Comparison of ENCODE assay signal across 22 cellular contexts in genomic region chr2:38836801-38837200, GRCh38. TPM values are rescaled to one million over a fixed set of nuclear protein-coding genes. Genes with fewer than 3 reads are reported as not detected.
DNase-seq lines count a peak whose midpoint lies in the region; ATAC-seq and TF ChIP-seq lines count a peak whose summit lies in the region.
"Had no signal": no experiment of that assay in that cellular context is flagged by ENCODE, and none has a peak within 500 bp of the region (broad histone marks: within the 10 kb centered on the region; RNA-seq: fewer than 3 reads in every experiment).

No MANE protein-coding gene starts in this region.

- TF ChIP-seq POLR2A in suprapubic skin (IDR thresholded peaks at IDR 0.05) = no peak

- H3K4me3 ChIP-seq in GM06990 (replicated peaks; ENCODE audit: low read depth, low read length) = no peak overlapping the region
- no peak overlapping the region for H3K4me3 ChIP-seq in epithelial cell of esophagus (ENCODE audit: low read length)
- H3K4me3 ChIP-seq in left lung = no peak overlapping the region
- H3K4me3 ChIP-seq in suprapubic skin = no peak overlapping the region
- H3K4me3 ChIP-seq: lower lobe of right lung, right atrium auricular region, upper lobe of left lung had no signal

- 92% methylated on average over 2 of the region's 2 CpGs for WGBS in suprapubic skin

- H3K9me3 ChIP-seq in left lung = no peaks in the 10 kb centered on the region
- no peaks in the 10 kb centered on the region for H3K9me3 ChIP-seq in suprapubic skin
- H3K9me3 ChIP-seq: lower lobe of right lung, right atrium auricular region, upper lobe of left lung had no signal

- no peaks in the 10 kb centered on the region; the same call in none of the 2 replicates for H3K36me3 ChIP-seq in GM06990 (ENCODE audit: control insufficient read depth, insufficient read depth, low read length)
- H3K36me3 ChIP-seq in left lung = peaks cover 0 to 46% of the 10 kb centered on the region in 2 donors
- H3K36me3 ChIP-seq in suprapubic skin = peaks cover 44% of the 10 kb centered on the region

- TF ChIP-seq CTCF in GM06990 (IDR thresholded peaks at IDR 0.05; ENCODE audit: insufficient read depth, low read length, poor library complexity, severe bottlenecking) (no peak), epithelial cell of esophagus (IDR thresholded peaks at IDR 0.05; ENCODE audit: insufficient read depth, low read depth, low read length, missing control alignments) (no peak), left lung (IDR thresholded peaks at IDR 0.05) (no peak), suprapubic skin (IDR thresholded peaks at IDR 0.05) (no peak)

- no peak for TF ChIP-seq EP300 in suprapubic skin (IDR thresholded peaks at IDR 0.05)

- H3K27ac ChIP-seq in left lung (no peak overlapping the region), suprapubic skin (no peak overlapping the region)
- H3K27ac ChIP-seq: lower lobe of right lung, right atrium auricular region, upper lobe of left lung had no signal

- intact Hi-C loops in left lung (cut with DNase I) = no loop called here

- ATAC-seq in GM21390 (IDR thresholded peaks at IDR 0.05; ENCODE audit: unreplicated experiment) (peak; percentile 19), HG03095 (IDR thresholded peaks at IDR 0.05; ENCODE audit: unreplicated experiment) (peak; percentile 14), left lung (no peak)
- ATAC-seq: Panc1 had no signal

- H3K27me3 ChIP-seq in GM06990 (replicated peaks; ENCODE audit: control insufficient read depth, insufficient read depth, low read length) = no peaks in the 10 kb centered on the region
- H3K27me3 ChIP-seq in left lung = no peaks in the 10 kb centered on the region
- no peaks in the 10 kb centered on the region for H3K27me3 ChIP-seq in suprapubic skin
- H3K27me3 ChIP-seq: right atrium auricular region, upper lobe of left lung had no signal

- H3K4me1 ChIP-seq in left lung (peaks cover 0 to 14% of the 10 kb centered on the region in 2 donors), suprapubic skin (no peaks in the 10 kb centered on the region)
- H3K4me1 ChIP-seq: lower lobe of right lung, right atrium auricular region, upper lobe of left lung had no signal

- DNase-seq in GM06990 (ENCODE audit: extremely low read depth, insufficient read length) (peak; percentile 10), epithelial cell of esophagus (ENCODE audit: low read depth) (peak; percentile 9), left lung (no peak), suprapubic skin (ENCODE audit: low spot score in 2 of 2) (no peak), DMS79 treated with DMSO at 0.1 percent for 48 hours (lab: John Stamatoyannopoulos, UW) (no peak)
- DNase-seq in activated CD8-positive, alpha-beta memory T cell treated with anti-CD3 and anti-CD28 coated beads, Interleukin-2, amount 50 U/mL, for 4 hours = no peak
- DNase-seq: ACHN; activated CD4-positive, alpha-beta T cell treated with anti-CD3 and anti-CD28 coated beads for 4 hours; activated gamma-delta T cell; CD4-positive, alpha-beta memory T cell; DND-41; effector memory CD4-positive, alpha-beta T cell; H9; lower lobe of right lung; NCI-H1436; NCI-H748 treated with DMSO at 0.1 percent for 48 hours; stimulated activated naive CD4-positive, alpha-beta T cell treated with Interleukin-2 at 50 U/mL for 16 hours; upper lobe of left lung had no signal

RNA-seq across cellular contexts. Expression of gene DHX57, which starts 38.9 kb away (rescaled TPM):
- 10 to 100 TPM; 14.7 to 17.9 TPM for total RNA-seq in left lung
- total RNA-seq in suprapubic skin = 10 to 100 TPM; 12.0 to 23.3 (median 16.4) TPM

RNA-seq across cellular contexts. Expression of gene MORN2, which starts 39.0 kb away (rescaled TPM):
- 10 to 100 TPM; 14.8 to 15.1 TPM for total RNA-seq in left lung
- 1 to 10 TPM; 6.3 to 9.0 (median 7.5) TPM for total RNA-seq in suprapubic skin

RNA-seq across cellular contexts. Expression of gene ARHGEF33, which starts 52.9 kb away (rescaled TPM):
- 1 to 10 TPM in 1 of 2 donors, under 1 TPM in 1; 0.82 to 1.2 TPM for total RNA-seq in left lung
- under 1 TPM; 0.34 to 0.80 (median 0.42) TPM for total RNA-seq in suprapubic skin

RNA-seq across cellular contexts. Expression of gene GEMIN6, which starts 58.8 kb away (rescaled TPM):
- total RNA-seq in left lung (10 to 100 TPM; 12.4 to 13.0 TPM), suprapubic skin (1 to 10 TPM; 3.9 to 7.7 (median 4.7) TPM)

Comparison
In these comparisons a context has a peak if more than half of its experiments do, and no peak if none do; other contexts are left out.
1. DNase-seq: peak in GM06990 (single experiment) and epithelial cell of esophagus (single experiment); none in left lung (0 of 2), suprapubic skin (0 of 2), activated CD8-positive, alpha-beta memory T cell treated with anti-CD3 and anti-CD28 coated beads, Interleukin-2, amount 50 U/mL, for 4 hours (single experiment) and DMS79 treated with DMSO at 0.1 percent for 48 hours (single experiment).